Comparison of ENCODE assay signal across 3 cellular contexts in genomic region chr3:168834558-168834957, GRCh38.
TF ChIP-seq lines count a peak whose summit lies in the region.

No MANE protein-coding gene starts in this region.

TF ChIP-seq in GM23338, 12 proteins besides CTCF, POLR2A, EP300 and RAD21 (continued from another document):
- TF ChIP-seq, protein P1, sequence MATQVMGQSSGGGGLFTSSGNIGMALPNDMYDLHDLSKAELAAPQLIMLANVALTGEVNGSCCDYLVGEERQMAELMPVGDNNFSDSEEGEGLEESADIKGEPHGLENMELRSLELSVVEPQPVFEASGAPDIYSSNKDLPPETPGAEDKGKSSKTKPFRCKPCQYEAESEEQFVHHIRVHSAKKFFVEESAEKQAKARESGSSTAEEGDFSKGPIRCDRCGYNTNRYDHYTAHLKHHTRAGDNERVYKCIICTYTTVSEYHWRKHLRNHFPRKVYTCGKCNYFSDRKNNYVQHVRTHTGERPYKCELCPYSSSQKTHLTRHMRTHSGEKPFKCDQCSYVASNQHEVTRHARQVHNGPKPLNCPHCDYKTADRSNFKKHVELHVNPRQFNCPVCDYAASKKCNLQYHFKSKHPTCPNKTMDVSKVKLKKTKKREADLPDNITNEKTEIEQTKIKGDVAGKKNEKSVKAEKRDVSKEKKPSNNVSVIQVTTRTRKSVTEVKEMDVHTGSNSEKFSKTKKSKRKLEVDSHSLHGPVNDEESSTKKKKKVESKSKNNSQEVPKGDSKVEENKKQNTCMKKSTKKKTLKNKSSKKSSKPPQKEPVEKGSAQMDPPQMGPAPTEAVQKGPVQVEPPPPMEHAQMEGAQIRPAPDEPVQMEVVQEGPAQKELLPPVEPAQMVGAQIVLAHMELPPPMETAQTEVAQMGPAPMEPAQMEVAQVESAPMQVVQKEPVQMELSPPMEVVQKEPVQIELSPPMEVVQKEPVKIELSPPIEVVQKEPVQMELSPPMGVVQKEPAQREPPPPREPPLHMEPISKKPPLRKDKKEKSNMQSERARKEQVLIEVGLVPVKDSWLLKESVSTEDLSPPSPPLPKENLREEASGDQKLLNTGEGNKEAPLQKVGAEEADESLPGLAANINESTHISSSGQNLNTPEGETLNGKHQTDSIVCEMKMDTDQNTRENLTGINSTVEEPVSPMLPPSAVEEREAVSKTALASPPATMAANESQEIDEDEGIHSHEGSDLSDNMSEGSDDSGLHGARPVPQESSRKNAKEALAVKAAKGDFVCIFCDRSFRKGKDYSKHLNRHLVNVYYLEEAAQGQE (IDR thresholded peaks at IDR 0.05; ENCODE audit: unreplicated experiment): peak; percentile 51
- TF ChIP-seq NANOG (IDR thresholded peaks at IDR 0.05; ENCODE audit: borderline replicate concordance): no peak
- no peak for TF ChIP-seq EZH2 (IDR thresholded peaks at IDR 0.05; ENCODE audit: low read depth, unreplicated experiment)

TF ChIP-seq in HEK293, 187 proteins besides CTCF, POLR2A, EP300 and RAD21:
- TF ChIP-seq, protein P2, sequence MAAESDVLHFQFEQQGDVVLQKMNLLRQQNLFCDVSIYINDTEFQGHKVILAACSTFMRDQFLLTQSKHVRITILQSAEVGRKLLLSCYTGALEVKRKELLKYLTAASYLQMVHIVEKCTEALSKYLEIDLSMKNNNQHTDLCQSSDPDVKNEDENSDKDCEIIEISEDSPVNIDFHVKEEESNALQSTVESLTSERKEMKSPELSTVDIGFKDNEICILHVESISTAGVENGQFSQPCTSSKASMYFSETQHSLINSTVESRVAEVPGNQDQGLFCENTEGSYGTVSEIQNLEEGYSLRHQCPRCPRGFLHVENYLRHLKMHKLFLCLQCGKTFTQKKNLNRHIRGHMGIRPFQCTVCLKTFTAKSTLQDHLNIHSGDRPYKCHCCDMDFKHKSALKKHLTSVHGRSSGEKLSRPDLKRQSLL (tag by site-specific recombination; IDR thresholded peaks at IDR 0.05): no peak
- TF ChIP-seq, protein P1 (tag by site-specific recombination; IDR thresholded peaks at IDR 0.05): peak; percentile 69
- TF ChIP-seq, protein P3, sequence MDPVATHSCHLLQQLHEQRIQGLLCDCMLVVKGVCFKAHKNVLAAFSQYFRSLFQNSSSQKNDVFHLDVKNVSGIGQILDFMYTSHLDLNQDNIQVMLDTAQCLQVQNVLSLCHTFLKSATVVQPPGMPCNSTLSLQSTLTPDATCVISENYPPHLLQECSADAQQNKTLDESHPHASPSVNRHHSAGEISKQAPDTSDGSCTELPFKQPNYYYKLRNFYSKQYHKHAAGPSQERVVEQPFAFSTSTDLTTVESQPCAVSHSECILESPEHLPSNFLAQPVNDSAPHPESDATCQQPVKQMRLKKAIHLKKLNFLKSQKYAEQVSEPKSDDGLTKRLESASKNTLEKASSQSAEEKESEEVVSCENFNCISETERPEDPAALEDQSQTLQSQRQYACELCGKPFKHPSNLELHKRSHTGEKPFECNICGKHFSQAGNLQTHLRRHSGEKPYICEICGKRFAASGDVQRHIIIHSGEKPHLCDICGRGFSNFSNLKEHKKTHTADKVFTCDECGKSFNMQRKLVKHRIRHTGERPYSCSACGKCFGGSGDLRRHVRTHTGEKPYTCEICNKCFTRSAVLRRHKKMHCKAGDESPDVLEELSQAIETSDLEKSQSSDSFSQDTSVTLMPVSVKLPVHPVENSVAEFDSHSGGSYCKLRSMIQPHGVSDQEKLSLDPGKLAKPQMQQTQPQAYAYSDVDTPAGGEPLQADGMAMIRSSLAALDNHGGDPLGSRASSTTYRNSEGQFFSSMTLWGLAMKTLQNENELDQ (tag by site-specific recombination; IDR thresholded peaks at IDR 0.05; ENCODE audit: low read depth): no peak
- TF ChIP-seq ZNF221 (tag by site-specific recombination; IDR thresholded peaks at IDR 0.05; ENCODE audit: borderline replicate concordance): no peak

TF ChIP-seq in Ishikawa, 13 proteins besides CTCF, POLR2A, EP300 and RAD21 (continued from another document):
- TF ChIP-seq, protein P1 (IDR thresholded peaks at IDR 0.05; ENCODE audit: low read depth): peak; percentile 60
- TF ChIP-seq CREB1 (IDR thresholded peaks at IDR 0.05; ENCODE audit: low read depth) (no peak), CEBPB (IDR thresholded peaks at IDR 0.05) (no peak), USF1 (IDR thresholded peaks at IDR 0.05) (no peak)
